In genomic region chr19:55256562-55257460, GRCh38 we compare ENCODE assay signal across 8 cellular contexts. TPM values are rescaled to one million over a fixed set of nuclear protein-coding genes. Genes with fewer than 3 reads are reported as not detected.
DNase-seq lines count a peak whose midpoint lies in the region; ATAC-seq and TF ChIP-seq lines count a peak whose summit lies in the region.

No MANE protein-coding gene starts in this region.

- no peak for TF ChIP-seq CTCF in fibroblast of pulmonary artery (IDR thresholded peaks at IDR 0.05; ENCODE audit: low read length, missing control alignments)

- H3K4me2 ChIP-seq in skeletal muscle satellite cell (ENCODE audit: low read length): peak overlapping the region; percentile 94

- no peaks in the 10 kb centered on the region for H3K27me3 Mint-ChIP-seq in T-helper 17 cell

- no peak for ATAC-seq in T-helper 17 cell
- no peak for ATAC-seq in GM21737 (IDR thresholded peaks at IDR 0.05; ENCODE audit: unreplicated experiment)
- no peak for ATAC-seq in HG03460 (IDR thresholded peaks at IDR 0.05; ENCODE audit: unreplicated experiment)
- ATAC-seq in GM21528 (IDR thresholded peaks at IDR 0.05; ENCODE audit: low FRiP score, unreplicated experiment): no peak

- peaks cover 4% of the 10 kb centered on the region for H3K36me3 Mint-ChIP-seq in T-helper 17 cell (ENCODE audit: low read depth)

- DNase-seq in H7: no peak
- DNase-seq in T-helper 17 cell: no peak
- DNase-seq in fibroblast of pulmonary artery (ENCODE audit: low read depth): peak; percentile 6
- DNase-seq in SKM-1 treated with dmso at 0.1 percent for 144 hours (lab: John Stamatoyannopoulos, UW; ENCODE audit: unreplicated experiment): no peak

- H3K9ac ChIP-seq in skeletal muscle satellite cell (ENCODE audit: low read depth, low read length): peak overlapping the region; percentile 96

- H3K9me3 ChIP-seq in T-helper 17 cell (ENCODE audit: control insufficient read depth, low read length, poor library complexity, severe bottlenecking) (no peaks in the 10 kb centered on the region), skeletal muscle satellite cell (replicated peaks; ENCODE audit: low read length) (no peaks in the 10 kb centered on the region)

- no peaks in the 10 kb centered on the region; the same call in 1 of the 2 replicates for H3K36me3 ChIP-seq in H7 (replicated peaks; ENCODE audit: control insufficient read depth, insufficient read depth, low read length)
- H3K36me3 ChIP-seq in skeletal muscle satellite cell (ENCODE audit: insufficient read depth, low read length): peaks cover under 1% of the 10 kb centered on the region

- peaks cover 48% of the 10 kb centered on the region for H3K4me1 Mint-ChIP-seq in T-helper 17 cell

- H3K4me1 ChIP-seq in skeletal muscle satellite cell (ENCODE audit: control insufficient read depth, insufficient read depth, low read length): peaks cover 42% of the 10 kb centered on the region

- peak overlapping the region; percentile 99 for H3K27ac Mint-ChIP-seq in T-helper 17 cell

- H3K27me3 ChIP-seq in H7 (ENCODE audit: control insufficient read depth, insufficient read depth, low read length): no peaks in the 10 kb centered on the region
- H3K27me3 ChIP-seq in skeletal muscle satellite cell (ENCODE audit: control insufficient read depth, insufficient read depth, low read length): no peaks in the 10 kb centered on the region

- H3K4me3 ChIP-seq in H7 (ENCODE audit: insufficient read depth, low read depth, low read length) (peak overlapping the region; percentile 99), fibroblast of pulmonary artery (replicated peaks; ENCODE audit: low read depth, low read length) (peak overlapping the region; percentile 79), skeletal muscle satellite cell (ENCODE audit: low read length) (peak overlapping the region; percentile 79)

- peak overlapping the region; percentile 100 for H3K4me3 Mint-ChIP-seq in T-helper 17 cell

RNA-seq across cellular contexts. Expression of gene PPP6R1, which starts 2.0 kb away (rescaled TPM):
- total RNA-seq in H7 (2014; rRNA removed; shearing (Covaris generic)): 51.7 and 53.1 TPM in 2 replicates
- 100 to 1,000 TPM; 183 to 186 TPM for total RNA-seq in T-helper 17 cell
- total RNA-seq in skeletal muscle satellite cell (2012; rRNA removed): 40.8 and 43.9 TPM in 2 replicates

RNA-seq across cellular contexts. Expression of gene HSPBP1, which starts 23.1 kb away (rescaled TPM):
- 54.4 and 92.3 TPM in 2 replicates for total RNA-seq in H7 (2014; rRNA removed; shearing (Covaris generic))
- 10 to 100 TPM; 19.1 to 23.1 TPM for total RNA-seq in T-helper 17 cell
- 38.5 and 44.6 TPM in 2 replicates for total RNA-seq in skeletal muscle satellite cell (2012; rRNA removed)

RNA-seq across cellular contexts. Expression of gene BRSK1, which starts 27.0 kb away (rescaled TPM):
- 20.3 and 31.3 TPM in 2 replicates for total RNA-seq in H7 (2014; rRNA removed; shearing (Covaris generic))
- total RNA-seq in T-helper 17 cell: 1 to 10 TPM; 3.0 to 7.4 TPM
- total RNA-seq in skeletal muscle satellite cell (2012; rRNA removed): 2.2 and 2.5 TPM in 2 replicates

RNA-seq across cellular contexts. Expression of gene TMEM86B, which starts 28.2 kb away (rescaled TPM):
- total RNA-seq in H7 (2014; rRNA removed; shearing (Covaris generic)): 1.2 and 1.7 TPM in 2 replicates
- total RNA-seq in T-helper 17 cell: 10 to 100 TPM; 12.4 to 12.8 TPM
- 1.0 and 1.7 TPM in 2 replicates for total RNA-seq in skeletal muscle satellite cell (2012; rRNA removed)

RNA-seq across cellular contexts. Expression of gene PTPRH, which starts 47.5 kb away (rescaled TPM):
- total RNA-seq in H7 (2014; rRNA removed; shearing (Covaris generic)): 0.41 and 2.3 TPM in 2 replicates
- total RNA-seq in T-helper 17 cell: not detected
- total RNA-seq in skeletal muscle satellite cell (2012; rRNA removed): 3.3 and 3.9 TPM in 2 replicates
